11 cellular contexts compared by ENCODE assay signal in the genomic region with DNA sequence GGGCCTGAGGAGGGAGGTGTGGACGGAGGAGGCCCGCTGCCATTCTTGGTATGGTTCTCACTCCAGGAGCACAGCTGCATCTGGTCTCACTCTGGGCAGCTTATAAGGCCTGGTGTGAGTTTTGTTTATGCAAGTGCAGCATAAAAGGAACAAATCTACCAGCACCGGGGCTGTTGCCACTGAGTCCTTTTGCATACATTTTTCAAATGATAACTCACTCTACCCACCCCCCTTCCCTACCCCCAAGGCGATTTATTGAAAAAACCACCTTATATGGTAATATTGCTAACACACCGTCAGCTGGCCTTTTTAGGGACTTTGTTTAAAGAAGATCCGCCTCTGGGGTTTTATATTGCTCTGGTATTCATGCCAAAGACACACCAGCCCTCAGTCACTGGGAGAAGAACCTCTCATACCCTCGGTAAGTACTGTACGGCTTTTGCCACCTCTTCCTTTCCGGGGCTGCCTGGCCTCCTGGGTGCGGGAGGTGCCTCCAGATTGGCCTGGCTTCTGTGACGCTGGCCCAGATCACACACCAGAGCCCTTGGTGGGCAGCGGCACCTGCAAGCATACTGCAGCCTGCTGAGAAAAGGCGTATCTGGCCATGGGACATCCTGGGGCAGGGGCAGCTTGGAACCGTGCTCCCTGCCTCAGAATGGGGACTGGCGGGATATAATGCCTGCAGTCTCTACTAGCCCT. TPM values are rescaled to one million over a fixed set of nuclear protein-coding genes. Genes with fewer than 3 reads are reported as not detected.
DNase-seq lines count a peak whose midpoint lies in the region; ATAC-seq and TF ChIP-seq lines count a peak whose summit lies in the region.
"Had no signal": no experiment of that assay in that cellular context is flagged by ENCODE, and none has a peak within 500 bp of the region (broad histone marks: within the 10 kb centered on the region; RNA-seq: fewer than 3 reads in every experiment).

Gene ACTG2 (plus strand): TSS at position 378 of the 699 bp plus-strand sequence. CDS start 8,304 bp downstream, outside the sequence.

- no peaks in the 10 kb centered on the region for H3K4me1 ChIP-seq in prostate gland (replicated peaks)

- H3K9me3 ChIP-seq in prostate gland: no peaks in the 10 kb centered on the region
- H3K9me3 ChIP-seq: BLaER1 had no signal

- TF ChIP-seq CTCF in BJ (IDR thresholded peaks at IDR 0.05; ENCODE audit: insufficient read depth, low read depth, low read length) (no peak), prostate gland (IDR thresholded peaks at IDR 0.05) (no peak), omental fat pad (IDR thresholded peaks at IDR 0.05) (no peak)

- POLR2A ChIA-PET in BJ (lab: Charles Lee): no interaction called here

- H3K27ac ChIP-seq in prostate gland: peak within 1 kb of the TSS; percentile 67 to 80
- H3K27ac ChIP-seq: BLaER1, cardiac muscle cell had no signal

- ATAC-seq in omental fat pad (ENCODE audit: low FRiP score) (no peak), HG03025 (IDR thresholded peaks at IDR 0.05; ENCODE audit: low FRiP score, unreplicated experiment) (no peak)

- DNase-seq in BJ (ENCODE audit: low read depth): no peak
- DNase-seq in RPMI7951 (ENCODE audit: low read depth): peak; percentile 24
- peak; percentile 18 for DNase-seq in fibroblast of the conjunctiva (ENCODE audit: low read depth)
- no peak for DNase-seq in prostate gland (ENCODE audit: low spot score)
- DNase-seq in T-helper 9 cell: no peak
- no peak for DNase-seq in omental fat pad (ENCODE audit: low spot score)
- DNase-seq in A172 (ENCODE audit: low spot score): no peak
- DNase-seq: NCI-H345 had no signal

- CTCF ChIA-PET in BJ (lab: Yijun Ruan, JAX): interaction anchor here (0.6 kb wide), 1 partner anchor 329 kb away, joined by 3 read pairs; no protein-coding TSS in a partner anchor

- no peaks in the 10 kb centered on the region for H3K36me3 ChIP-seq in BJ (ENCODE audit: control insufficient read depth, insufficient read depth, low read length)
- H3K36me3 ChIP-seq in prostate gland: no peaks in the 10 kb centered on the region
- H3K36me3 ChIP-seq: BLaER1, cardiac muscle cell had no signal

- no peak for TF ChIP-seq POLR2A in prostate gland (IDR thresholded peaks at IDR 0.05)

- H3K4me3 ChIP-seq in BJ (ENCODE audit: low read depth, low read length): no peak within 1 kb of the TSS
- peak within 1 kb of the TSS; percentile 15 to 29 for H3K4me3 ChIP-seq in prostate gland
- H3K4me3 ChIP-seq: BLaER1, cardiac muscle cell had no signal

- WGBS in prostate gland: 47% methylated on average over 14 of the region's 15 CpGs

- H3K27me3 ChIP-seq in BJ (ENCODE audit: control insufficient read depth, insufficient read depth, low read length) (peaks cover 16% of the 10 kb centered on the region), prostate gland (replicated peaks; ENCODE audit: insufficient read depth) (no peaks in the 10 kb centered on the region)
- H3K27me3 ChIP-seq: BLaER1, cardiac muscle cell had no signal

- intact Hi-C loops in prostate gland (cut with DNase I): loop anchor here (5.0 kb wide), 1 partner anchor 55 kb away; no protein-coding TSS in a partner anchor

RNA-seq across cellular contexts. Expression of gene ACTG2, which starts in this region (rescaled TPM):
- polyA plus RNA-seq in BJ (2011; rRNA removed): 43.8 and 81.3 TPM in 2 replicates
- polyA minus RNA-seq in BJ (2011; rRNA and poly(A)+ RNA removed): 68.0 and 87.5 TPM in 2 replicates
- total RNA-seq in RPMI7951 (2014; rRNA removed; shearing (Covaris generic)): 2.0 and 2.9 TPM in 2 replicates
- 1,000 to 10,000 TPM; 1,031 to 1,176 TPM for total RNA-seq in prostate gland
- 10 to 100 TPM in 1 of 4 donors, 1 to 10 TPM in 3; 3.7 to 56.6 (median 7.4) TPM for total RNA-seq in omental fat pad
- total RNA-seq in A172 (2014; rRNA removed; shearing (Covaris generic)): not detected in 2 replicates

Comparison
In these comparisons a context has a peak if more than half of its experiments do, and no peak if none do; other contexts are left out.
1. RNA of gene ACTG2 (total RNA-seq): 1,031 to 1,176 TPM in prostate gland; 3.7 to 56.6 TPM in omental fat pad, 2.0 to 2.9 TPM in RPMI7951 and not detected in A172; every median in the first group is over 10 times any median in the second.
2. DNase-seq: peak in RPMI7951 (single experiment) and fibroblast of the conjunctiva (single experiment); none in BJ (single experiment), prostate gland (single experiment), T-helper 9 cell (single experiment), omental fat pad (single experiment) and A172 (single experiment).